13 cellular contexts compared by ENCODE assay signal in the genomic region with DNA sequence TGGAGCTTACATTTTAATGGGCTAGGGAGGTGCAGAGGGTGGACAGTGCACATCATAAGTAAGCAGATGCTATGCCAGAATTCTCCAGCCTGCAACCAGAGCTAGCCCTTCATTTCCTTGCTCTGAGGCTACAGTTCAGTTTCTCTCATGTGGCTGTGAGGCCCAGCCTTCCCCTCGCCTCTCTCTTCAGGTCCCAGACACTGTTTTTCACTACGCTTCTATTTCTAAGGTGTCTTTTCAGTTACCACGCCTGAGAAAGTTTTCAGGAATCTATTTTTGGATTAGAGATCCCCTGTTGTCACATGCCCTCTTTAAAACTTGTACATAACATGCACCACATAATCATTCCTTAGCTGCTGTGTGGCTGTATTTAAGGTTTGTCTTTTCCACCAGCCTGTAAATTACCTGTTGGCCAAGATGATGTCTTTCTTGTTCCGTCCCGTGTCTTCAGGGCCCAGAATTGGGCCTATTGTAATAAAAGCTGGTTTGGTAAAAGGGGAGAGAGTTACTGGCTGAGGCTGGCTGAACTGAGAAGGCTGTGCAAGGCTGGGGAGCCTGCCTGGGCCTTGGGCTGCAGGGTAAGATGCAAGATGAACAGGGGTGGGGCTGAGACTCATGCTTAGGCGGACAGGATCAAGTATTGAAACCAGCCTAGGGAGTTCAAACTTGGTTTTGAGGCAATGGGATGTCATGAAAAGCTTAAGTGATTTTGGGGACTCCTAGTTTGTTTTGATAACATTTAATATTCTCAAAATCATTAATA.
A peak's percentile ranks its signal among the peaks of the same experiment; 100 is the strongest.
DNase-seq lines count a peak whose midpoint lies in the region; ATAC-seq, FAIRE-seq and TF ChIP-seq lines count a peak whose summit lies in the region.
"Had no signal": no experiment of that assay in that cellular context is flagged by ENCODE, and none has a peak within 500 bp of the region (broad histone marks: within the 10 kb centered on the region; RNA-seq: fewer than 3 reads in every experiment).

No MANE protein-coding gene starts in this region.

- H2AK5ac ChIP-seq in H1 (ENCODE audit: low read depth, low read length): no peak overlapping the region

- TF ChIP-seq POLR2A in H54 (IDR thresholded peaks at IDR 0.05; ENCODE audit: low read depth, low read length) (no peak), H1 (IDR thresholded peaks at IDR 0.05; ENCODE audit: control extremely low read depth in 1 of 2, low read depth in 2 of 2, low read length in 2 of 2) (no peak)

- H2BK12ac ChIP-seq in H1 (ENCODE audit: low read depth, low read length): no peak overlapping the region

- peak; percentile 8 for ATAC-seq in mucosa of descending colon

- H3K4ac ChIP-seq in H1 (replicated peaks; ENCODE audit: insufficient read length, low read depth, low read length): no peak overlapping the region

- no peak overlapping the region for H4K91ac ChIP-seq in H1 (replicated peaks; ENCODE audit: insufficient read length, low read length)

- H2BK20ac ChIP-seq in H1 (ENCODE audit: low read length): no peak overlapping the region

- CTCF ChIA-PET in H1 (lab: Charles Lee; ENCODE audit: partially characterized antibody): interaction anchor here (1.0 to 1.4 kb wide), 7 partner anchors 9 to 573 kb away, joined by 3 to 4 read pairs (median 3); no protein-coding TSS in a partner anchor

- POLR2A ChIA-PET in H1 (lab: Charles Lee; ENCODE audit: partially characterized antibody): interaction anchor here (0.8 kb wide), 1 partner anchor 142 kb away, joined by 3 read pairs; a partner anchor contains a TSS

- no peak overlapping the region for H3K56ac ChIP-seq in H1 (replicated peaks; ENCODE audit: insufficient read length, low read depth, low read length)

- H3K4me1 ChIP-seq in H1 (replicated peaks in 1 of 4; ENCODE audit: control insufficient read depth in 3 of 4, insufficient read depth in 4 of 4, low read length in 3 of 4) (peaks cover 4 to 15% (median 10%) of the 10 kb centered on the region in 4 experiments; a peak in 6 of 7 replicates), mucosa of descending colon (ENCODE audit: low read depth) (peaks cover 22% of the 10 kb centered on the region)
- H3K4me1 ChIP-seq: SJCRH30, uterus had no signal

- no peak overlapping the region for H4K8ac ChIP-seq in H1 (ENCODE audit: extremely low read depth, insufficient read depth, low read length)

- H2AFZ ChIP-seq in H1 (ENCODE audit: low read length): no peak overlapping the region

- in situ Hi-C loops in G401 (cut with HindIII; ENCODE audit: low sequenced_read_pairs): no loop called here

- H3K4me3 ChIP-seq in H1 (ENCODE audit: extremely low read depth in 1 of 4, insufficient read depth in 2 of 4, low read depth in 3 of 4, low read length in 4 of 4) (no peak overlapping the region), mucosa of descending colon (no peak overlapping the region)
- H3K4me3 ChIP-seq: SJCRH30, uterus had no signal

- H3K27ac ChIP-seq in H1 (ENCODE audit: low read depth, low read length): 0 out of 2 replicates have a peak overlapping the region, but pooled peaks have one; percentile 2
- H3K27ac ChIP-seq: SJCRH30, uterus had no signal

- 90% methylated on average over 6 of the region's 6 CpGs; no CpG with 5 or more reads in 1 of the 2 experiments for WGBS in H1 (ENCODE audit: extremely low coverage in 1 of 2, insufficient coverage in 1 of 2, insufficient read length in 1 of 2, insufficient replicate concordance in 2 of 2, low coverage in 1 of 2, low lambda C conversion rate in 2 of 2, missing lambda C conversion rate in 1 of 2), 2 experiments

- no peaks in the 10 kb centered on the region; the same call in 1 of the 2 replicates for H3K79me1 ChIP-seq in H1 (ENCODE audit: low read depth, low read length)

- no peak overlapping the region; the same call in 1 of the 2 replicates for H2BK15ac ChIP-seq in H1 (ENCODE audit: low read length)

- H3K79me2 ChIP-seq in H1 (ENCODE audit: control insufficient read depth in 1 of 2, insufficient read depth in 2 of 2, low read length in 2 of 2): peaks cover 0 to 23% of the 10 kb centered on the region in 2 experiments; a peak in 1 of 4 replicates

- H2BK5ac ChIP-seq in H1 (ENCODE audit: low read depth, low read length): no peak overlapping the region

- no peaks in the 10 kb centered on the region for H3K27me3 ChIP-seq in H1 (replicated peaks in 1 of 4; ENCODE audit: control insufficient read depth in 3 of 4, extremely low read depth in 1 of 4, insufficient read depth in 3 of 4, low read length in 3 of 4)
- H3K27me3 ChIP-seq: SJCRH30, uterus had no signal

- no peak overlapping the region for H3K18ac ChIP-seq in H1 (ENCODE audit: extremely low read depth, low read length)

- no peaks in the 10 kb centered on the region for H4K20me1 ChIP-seq in H1 (replicated peaks in 1 of 2; ENCODE audit: control insufficient read depth in 1 of 2, insufficient read depth in 2 of 2, low read length in 2 of 2)

- H4K5ac ChIP-seq in H1 (ENCODE audit: insufficient read length, low read depth, low read length): no peak overlapping the region

- DNase-seq in G401 (ENCODE audit: low spot score) (peak; percentile 49), H54 (ENCODE audit: insufficient read length, low spot score) (no peak), H1 (ENCODE audit: low read depth in 1 of 2, low spot score in 2 of 2) (no peak), mucosa of descending colon (no peak), SW480 (ENCODE audit: low spot score) (no peak), frontal cortex (ENCODE audit: low spot score in 2 of 2) (no peak), NCI-H526 treated with DMSO at 0.1 percent for 48 hours (lab: John Stamatoyannopoulos, UW) (no peak)
- DNase-seq: activated naive CD8-positive, alpha-beta T cell treated with anti-CD3 and anti-CD28 coated beads for 36 hours; naive B cell; NCI-H2029; SJCRH30; stimulated activated CD4-positive, alpha-beta T cell treated with anti-CD3 and anti-CD28 coated beads, Interleukin-2, amount 100 ng/mL, for 24 hours; uterus had no signal

- no peak overlapping the region for H3K23ac ChIP-seq in H1 (ENCODE audit: insufficient read length)

- TF ChIP-seq EP300 in H1 (IDR thresholded peaks at IDR 0.05; ENCODE audit: borderline replicate concordance in 1 of 2, low read depth in 2 of 2, low read length in 2 of 2): no peak

- H3K14ac ChIP-seq in H1 (ENCODE audit: insufficient read length): no peak overlapping the region

- peak; percentile 95 for FAIRE-seq in H54 (lab: Jason Lieb, UNC)
- no peak for FAIRE-seq in H1 (lab: Jason Lieb, UNC)
- FAIRE-seq in frontal cortex (lab: Jason Lieb, UNC): no peak

- H3K9me3 ChIP-seq in H1 (ENCODE audit: insufficient read depth in 2 of 2, low read depth in 1 of 2, low read length in 1 of 2) (no peaks in the 10 kb centered on the region), mucosa of descending colon (no peaks in the 10 kb centered on the region)
- H3K9me3 ChIP-seq: SJCRH30, uterus had no signal

- no peaks in the 10 kb centered on the region; the same call in 1 of the 2 replicates for H3K23me2 ChIP-seq in H1 (ENCODE audit: low read depth, low read length)

- TF ChIP-seq RAD21 in H1 (IDR thresholded peaks at IDR 0.05 in 1 of 2, conservative IDR thresholded peaks at IDR 0.05 in 1 of 2; ENCODE audit: low read depth in 2 of 2, low read length in 2 of 2): no peak

- no peak overlapping the region for H3K4me2 ChIP-seq in H1 (ENCODE audit: insufficient read depth in 1 of 2, low read depth in 2 of 2, low read length in 2 of 2)

- H3K36me3 ChIP-seq in H1 (ENCODE audit: control insufficient read depth in 2 of 4, insufficient read depth in 4 of 4, low read length in 3 of 4): no peaks in the 10 kb centered on the region
- H3K36me3 ChIP-seq in mucosa of descending colon (ENCODE audit: low read depth): no peaks in the 10 kb centered on the region
- H3K36me3 ChIP-seq: SJCRH30, uterus had no signal

- intact Hi-C loops in mucosa of descending colon (cut with DNase I, micrococcal nuclease): loop anchor here in 1 of 2 donors (10.0 kb wide), 1 partner anchor 576 kb away; no protein-coding TSS in a partner anchor

- peak overlapping the region; percentile 10 for H2BK120ac ChIP-seq in H1 (replicated peaks; ENCODE audit: low read depth, low read length)

- no peak overlapping the region for H3K9ac ChIP-seq in H1 (replicated peaks in 1 of 4; ENCODE audit: extremely low read depth in 1 of 4, low read depth in 3 of 4, low read length in 3 of 4)

- TF ChIP-seq CTCF in H1 (IDR thresholded peaks at IDR 0.05; ENCODE audit: control extremely low read depth in 1 of 3, insufficient read depth in 1 of 3, low read depth in 1 of 3, low read length in 3 of 3) (no peak), mucosa of descending colon (IDR thresholded peaks at IDR 0.05) (no peak)

TF ChIP-seq in H1, 55 proteins besides CTCF, POLR2A, EP300 and RAD21 (continues in another document):
- no peak for TF ChIP-seq SIX5 (IDR thresholded peaks at IDR 0.05; ENCODE audit: low read depth, low read length)
